Comparison of ENCODE assay signal across 8 cellular contexts in the genomic region with DNA sequence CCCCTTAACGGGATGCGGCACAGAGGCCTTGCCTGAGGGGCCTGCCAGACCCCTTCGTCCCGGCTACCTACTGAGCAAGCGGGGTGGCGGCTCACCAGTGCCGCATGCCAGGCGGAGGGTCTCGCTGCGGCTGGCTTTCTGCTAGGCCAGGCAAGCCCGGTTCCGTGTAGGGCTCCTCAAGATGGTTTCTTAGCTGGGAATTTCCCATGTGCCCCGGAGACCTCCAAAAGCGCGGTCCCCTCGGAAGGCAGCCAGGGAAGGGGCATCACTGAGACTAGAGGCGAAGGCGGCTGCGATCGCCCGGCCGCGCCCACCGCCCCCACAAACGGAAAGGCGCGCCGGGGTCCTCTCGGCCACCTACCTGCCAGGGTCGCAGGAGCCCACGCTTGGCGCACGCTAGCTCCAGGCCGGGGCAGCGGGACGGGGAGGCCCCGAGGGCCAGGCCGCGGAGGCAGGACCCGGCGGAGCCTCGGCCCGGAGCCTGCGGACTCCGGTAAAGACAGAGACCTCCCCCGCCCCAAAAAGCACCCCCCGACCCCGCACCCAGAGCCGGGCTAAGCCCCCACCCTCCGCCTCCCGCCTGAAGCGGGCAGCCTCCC. TPM values are rescaled to one million over a fixed set of nuclear protein-coding genes. Genes with fewer than 3 reads are reported as not detected.
DNase-seq lines count a peak whose midpoint lies in the region; ATAC-seq and TF ChIP-seq lines count a peak whose summit lies in the region.

No MANE protein-coding gene starts in this region.

- POLR2A ChIA-PET in AG04449 (lab: Yijun Ruan, JAX), result interaction anchor here (0.6 to 1.4 kb wide), 4 partner anchors 23 to 90 kb away, joined by 3 to 4 read pairs (median 4); no protein-coding TSS in a partner anchor

- H3K36me3 Mint-ChIP-seq in HFFc6 (ENCODE audit: low read depth), result peaks cover 13% of the 10 kb centered on the region

- no peaks in the 10 kb centered on the region for H4K20me1 ChIP-seq in fibroblast of lung (ENCODE audit: control insufficient read depth, extremely low read depth, insufficient read depth, low read length)
- peaks cover 21% of the 10 kb centered on the region for H4K20me1 ChIP-seq in osteoblast (ENCODE audit: insufficient read depth, low read length)

- DNase-seq in AG04449 (ENCODE audit: low read depth, low spot score) (no peak), HFFc6 (no peak), fibroblast of lung (ENCODE audit: low read depth in 2 of 2) (no peak), osteoblast (ENCODE audit: insufficient read length, low spot score, missing footprints) (peak; percentile 81), AG08395 (ENCODE audit: low spot score) (no peak), GM19238 (ENCODE audit: insufficient read length, low spot score) (no peak)
- DNase-seq in activated CD8-positive, alpha-beta memory T cell treated with anti-CD3 and anti-CD28 coated beads, Interleukin-2, amount 50 U/mL, for 48 hours, result peak; percentile 62

- H3K36me3 ChIP-seq in fibroblast of lung (ENCODE audit: control insufficient read depth, insufficient read depth, low read length) (peaks cover 1% of the 10 kb centered on the region), osteoblast (ENCODE audit: insufficient read depth, low read length) (peaks cover 4% of the 10 kb centered on the region)

- no peak overlapping the region for H2AFZ ChIP-seq in fibroblast of lung (ENCODE audit: low read length)
- peak overlapping the region; percentile 2 for H2AFZ ChIP-seq in osteoblast (ENCODE audit: low read length)

- H3K4me1 ChIP-seq in fibroblast of lung (ENCODE audit: control insufficient read depth, extremely low read depth, insufficient read depth, low read length) (no peaks in the 10 kb centered on the region), osteoblast (ENCODE audit: insufficient read depth, low read length) (peaks cover 11% of the 10 kb centered on the region)

- H3K4me1 Mint-ChIP-seq in HFFc6 (ENCODE audit: low read depth), result peaks cover 34% of the 10 kb centered on the region

- peak overlapping the region; percentile 77 for H3K4me3 Mint-ChIP-seq in HFFc6

- H3K4me3 ChIP-seq in AG04449 (ENCODE audit: low read depth, low read length) (peak overlapping the region; percentile 80), fibroblast of lung (replicated peaks in 1 of 4; ENCODE audit: control extremely low read depth in 1 of 4, insufficient read depth in 1 of 4, low read depth in 3 of 4, low read length in 4 of 4) (peak overlapping the region; percentile 56 to 81 (median 71)), osteoblast (ENCODE audit: insufficient read depth, low read length) (peak overlapping the region; percentile 90)

- no peak for ATAC-seq in HG02571 (IDR thresholded peaks at IDR 0.05; ENCODE audit: unreplicated experiment)

- TF ChIP-seq CTCF in AG04449 (IDR thresholded peaks at IDR 0.05; ENCODE audit: insufficient read depth, low read length, missing control alignments), result no peak
- no peak for TF ChIP-seq CTCF in HFFc6 (IDR thresholded peaks at IDR 0.05)
- no peak for TF ChIP-seq CTCF in fibroblast of lung (conservative IDR thresholded peaks at IDR 0.05 in 1 of 2, IDR thresholded peaks at IDR 0.05 in 1 of 2; ENCODE audit: low read depth in 1 of 2, low read length in 2 of 2)
- no peak for TF ChIP-seq CTCF in osteoblast (IDR thresholded peaks at IDR 0.05; ENCODE audit: extremely low read depth, low read depth, low read length)

- H3K27me3 ChIP-seq in fibroblast of lung (ENCODE audit: control insufficient read depth, insufficient read depth, low read length) (no peaks in the 10 kb centered on the region), osteoblast (ENCODE audit: insufficient read depth, low read length) (no peaks in the 10 kb centered on the region)

- H3K9ac ChIP-seq in fibroblast of lung (ENCODE audit: insufficient read depth, low read length), result peak overlapping the region; percentile 74

- H3K27ac Mint-ChIP-seq in HFFc6, result peak overlapping the region; percentile 0; the same call in 1 of the 2 replicates

- CTCF ChIA-PET in AG04449 (lab: Yijun Ruan, JAX), result interaction anchor here (0.6 to 7.9 kb wide), 16 partner anchors 11 to 170 kb away, joined by 3 to 69 read pairs (median 4); partner anchors contain the start of gene PEX26

- H3K4me2 ChIP-seq in fibroblast of lung (ENCODE audit: extremely low read depth, insufficient read depth, low read length), result peak overlapping the region; percentile 61
- peak overlapping the region; percentile 86 for H3K4me2 ChIP-seq in osteoblast (ENCODE audit: insufficient read depth, low read length)

- H3K9me3 ChIP-seq in fibroblast of lung (ENCODE audit: control insufficient read depth, insufficient read depth, low read depth, low read length) (no peaks in the 10 kb centered on the region), osteoblast (ENCODE audit: low read depth, low read length) (no peaks in the 10 kb centered on the region)

- H3K9me3 Mint-ChIP-seq in HFFc6, result 0 out of 2 replicates have a peak, but pooled peaks cover 3% of the 10 kb centered on the region

- peak overlapping the region; percentile 90 for H3K27ac ChIP-seq in fibroblast of lung (ENCODE audit: insufficient read depth, low read length)
- H3K27ac ChIP-seq in osteoblast (ENCODE audit: low read depth, low read length), result peak overlapping the region; percentile 98

- H3K79me2 ChIP-seq in fibroblast of lung (ENCODE audit: control insufficient read depth, insufficient read depth, low read length) (peaks cover 25% of the 10 kb centered on the region), osteoblast (ENCODE audit: insufficient read depth, low read length) (peaks cover 54% of the 10 kb centered on the region)

- peaks cover 2% of the 10 kb centered on the region for H3K27me3 Mint-ChIP-seq in HFFc6 (ENCODE audit: insufficient read depth)

RNA-seq across cellular contexts. Expression of gene MICAL3, which starts 23.8 kb away (rescaled TPM):
- 10 to 100 TPM; 38.6 to 44.1 (median 39.7) TPM for total RNA-seq in HFFc6 (2021; fragmentation: NEBNext Ultra II Directional; extraction: Animal tissue kit (Norgen Biotek cat#: 25700))
- 12.1 and 22.6 TPM in 2 replicates for total RNA-seq in fibroblast of lung
- 10.8 and 19.2 TPM in 2 replicates for polyA plus RNA-seq in fibroblast of lung
- 15.0 and 18.4 TPM in 2 replicates for polyA plus RNA-seq in fibroblast of lung (2012)
- polyA minus RNA-seq in fibroblast of lung (ENCODE audit: low replicate concordance), result 33.1 and 45.2 TPM in 2 replicates
- total RNA-seq in osteoblast, result 35.1 and 39.5 TPM in 2 replicates

Comparison
In these comparisons a context has a peak if more than half of its experiments do, and no peak if none do; other contexts are left out.
1. DNase-seq: peak in activated CD8-positive, alpha-beta memory T cell treated with anti-CD3 and anti-CD28 coated beads, Interleukin-2, amount 50 U/mL, for 48 hours (single experiment) and osteoblast (single experiment); none in AG04449 (single experiment), HFFc6 (single experiment), fibroblast of lung (0 of 2), AG08395 (single experiment) and GM19238 (single experiment).
2. Peak in every context shown above with its lines, with median percentiles within 50 percentile points of each other: H3K4me3 ChIP-seq.